Comparison of ENCODE assay signal across 11 cellular contexts in genomic region chr7:17599733-17600685, GRCh38.
DNase-seq lines count a peak whose midpoint lies in the region; ATAC-seq and TF ChIP-seq lines count a peak whose summit lies in the region.
"Had no signal": no experiment of that assay in that cellular context is flagged by ENCODE, and none has a peak within 500 bp of the region (broad histone marks: within the 10 kb centered on the region; RNA-seq: fewer than 3 reads in every experiment).

No MANE protein-coding gene starts in this region.

- H3K4me3 Mint-ChIP-seq in activated T-cell treated with anti-CD3 and anti-CD28 coated beads, Interleukin-2, amount 50 U/mL, for 24 hours = no peak overlapping the region
- H3K4me3 Mint-ChIP-seq: nephron had no signal

- H3K27me3 Mint-ChIP-seq in activated T-cell treated with anti-CD3 and anti-CD28 coated beads, Interleukin-2, amount 50 U/mL, for 24 hours = peaks cover 29% of the 10 kb centered on the region

- H3K36me3 ChIP-seq in ascending aorta (no peaks in the 10 kb centered on the region), right atrium auricular region (no peaks in the 10 kb centered on the region)
- H3K36me3 ChIP-seq: esophagus muscularis mucosa had no signal

- intact Hi-C loops in ascending aorta (cut with DNase I) (no loop called here), left colon (cut with DNase I, micrococcal nuclease) (no loop called here)

- H3K9me3 ChIP-seq in ascending aorta (no peaks in the 10 kb centered on the region), right atrium auricular region (peaks cover 0 to 6% of the 10 kb centered on the region in 2 donors)
- H3K9me3 ChIP-seq: esophagus muscularis mucosa had no signal

- peak overlapping the region; percentile 22 to 25 for H3K27ac ChIP-seq in ascending aorta
- no peak overlapping the region for H3K27ac ChIP-seq in right atrium auricular region
- H3K27ac ChIP-seq: esophagus muscularis mucosa had no signal

- no peaks in the 10 kb centered on the region for H3K36me3 Mint-ChIP-seq in activated T-cell treated with anti-CD3 and anti-CD28 coated beads, Interleukin-2, amount 50 U/mL, for 24 hours (ENCODE audit: low read depth)

- H3K27me3 ChIP-seq in ascending aorta (no peaks in the 10 kb centered on the region), right atrium auricular region (no peaks in the 10 kb centered on the region)
- H3K27me3 ChIP-seq: esophagus muscularis mucosa had no signal

- DNase-seq in AG10803 (ENCODE audit: low read depth) (peak; percentile 94), LNCaP clone FGC (ENCODE audit: low read depth) (peak; percentile 37), ascending aorta (ENCODE audit: low spot score in 2 of 2) (no peak), left colon (no peak), right atrium auricular region (ENCODE audit: low spot score) (no peak)
- no peak for DNase-seq in activated T-cell treated with anti-CD3 and anti-CD28 coated beads, Interleukin-2, amount 50 U/mL, for 24 hours
- DNase-seq: DMS79 treated with DMSO at 0.1 percent for 48 hours had no signal

- no peaks in the 10 kb centered on the region for H3K9me3 Mint-ChIP-seq in activated T-cell treated with anti-CD3 and anti-CD28 coated beads, Interleukin-2, amount 50 U/mL, for 24 hours

- no peak overlapping the region for H3K4me3 ChIP-seq in AG10803 (ENCODE audit: low read length)
- no peak overlapping the region for H3K4me3 ChIP-seq in LNCaP clone FGC (ENCODE audit: low read depth, low read length)
- H3K4me3 ChIP-seq in ascending aorta = no peak overlapping the region
- no peak overlapping the region for H3K4me3 ChIP-seq in right atrium auricular region
- H3K4me3 ChIP-seq: esophagus muscularis mucosa had no signal

- no peak overlapping the region for H3K27ac Mint-ChIP-seq in activated T-cell treated with anti-CD3 and anti-CD28 coated beads, Interleukin-2, amount 50 U/mL, for 24 hours
- H3K27ac Mint-ChIP-seq: nephron had no signal

- no peaks in the 10 kb centered on the region for H3K4me1 Mint-ChIP-seq in activated T-cell treated with anti-CD3 and anti-CD28 coated beads, Interleukin-2, amount 50 U/mL, for 24 hours (ENCODE audit: low read depth)

- ATAC-seq in left colon (peak; percentile 85), GM18517 (IDR thresholded peaks at IDR 0.05; ENCODE audit: unreplicated experiment) (no peak), HG02588 (IDR thresholded peaks at IDR 0.05; ENCODE audit: unreplicated experiment) (no peak)

- H3K4me1 ChIP-seq in ascending aorta = peaks cover 0 to 7% of the 10 kb centered on the region in 2 donors
- H3K4me1 ChIP-seq in right atrium auricular region = no peaks in the 10 kb centered on the region
- H3K4me1 ChIP-seq: esophagus muscularis mucosa had no signal

- TF ChIP-seq CTCF in AG10803 (conservative IDR thresholded peaks at IDR 0.05; ENCODE audit: low read length) = no peak
- no peak for TF ChIP-seq CTCF in LNCaP clone FGC (IDR thresholded peaks at IDR 0.05; ENCODE audit: control insufficient read depth, extremely low read depth, insufficient read depth)
- TF ChIP-seq CTCF in ascending aorta (IDR thresholded peaks at IDR 0.05) = no peak
- TF ChIP-seq CTCF in right atrium auricular region (IDR thresholded peaks at IDR 0.05) = no peak

Comparison
In these comparisons a context has a peak if more than half of its experiments do, and no peak if none do; other contexts are left out.
1. DNase-seq: peak in AG10803 (single experiment) and LNCaP clone FGC (single experiment); none in ascending aorta (0 of 2), left colon (0 of 2), activated T-cell treated with anti-CD3 and anti-CD28 coated beads, Interleukin-2, amount 50 U/mL, for 24 hours (single experiment) and right atrium auricular region (single experiment).
2. H3K27ac ChIP-seq: peak in ascending aorta (2 of 2); none in right atrium auricular region (0 of 2).